Comparison of ENCODE assay signal across 10 cellular contexts in genomic region chr1:32701421-32701911, GRCh38. TPM values are rescaled to one million over a fixed set of nuclear protein-coding genes. Genes with fewer than 3 reads are reported as not detected.
A peak's percentile ranks its signal among the peaks of the same experiment; 100 is the strongest.
DNase-seq lines count a peak whose midpoint lies in the region; ATAC-seq and TF ChIP-seq lines count a peak whose summit lies in the region.
"Had no signal": no experiment of that assay in that cellular context is flagged by ENCODE, and none has a peak within 500 bp of the region (broad histone marks: within the 10 kb centered on the region; RNA-seq: fewer than 3 reads in every experiment).

No MANE protein-coding gene starts in this region.

- H3K4me1 ChIP-seq in mucosa of stomach (ENCODE audit: control insufficient read depth, insufficient read depth, low read length), result peaks cover 24% of the 10 kb centered on the region
- H3K4me1 ChIP-seq in upper lobe of left lung, result peaks cover 20 to 27% (median 26%) of the 10 kb centered on the region in 4 donors

- H3K36me3 ChIP-seq in mucosa of stomach (ENCODE audit: control insufficient read depth, insufficient read depth, low read length) (no peaks in the 10 kb centered on the region), upper lobe of left lung (no peaks in the 10 kb centered on the region)

- H3K9me3 ChIP-seq in mucosa of stomach (ENCODE audit: control insufficient read depth, low read length), result no peaks in the 10 kb centered on the region
- H3K9me3 ChIP-seq in upper lobe of left lung, result no peaks in the 10 kb centered on the region

- H3K4me3 ChIP-seq in mucosa of stomach (ENCODE audit: low read length) (no peak overlapping the region), upper lobe of left lung (peak overlapping the region in 3 of 4 donors; percentile 73 to 75 (median 73))

- TF ChIP-seq POLR2A in upper lobe of left lung (IDR thresholded peaks at IDR 0.05), result no peak

- H3K27ac ChIP-seq in epithelial cell of prostate (peak overlapping the region; percentile 48), upper lobe of left lung (peak overlapping the region; percentile 67 to 91 (median 86))
- H3K27ac ChIP-seq: 22Rv1 had no signal

- H3K27me3 ChIP-seq in mucosa of stomach (ENCODE audit: control insufficient read depth, insufficient read depth, low read length) (peaks cover 6% of the 10 kb centered on the region), upper lobe of left lung (peaks cover 0 to 10% (median 0%) of the 10 kb centered on the region in 4 donors)

- TF ChIP-seq EP300 in upper lobe of left lung (IDR thresholded peaks at IDR 0.05), result no peak

- peak overlapping the region; percentile 33 for H3K9ac ChIP-seq in mucosa of stomach (ENCODE audit: low read length)

- WGBS in upper lobe of left lung, 2 donors, result 20 to 36% methylated on average over 5 to 6 of the region's 6 CpGs

- ATAC-seq in upper lobe of left lung (ENCODE audit: low FRiP score in 2 of 2) (peak; percentile 11 to 47), HG02610 (IDR thresholded peaks at IDR 0.05; ENCODE audit: unreplicated experiment) (no peak), HG03442 (IDR thresholded peaks at IDR 0.05; ENCODE audit: unreplicated experiment) (no peak)

- peak in 1 of 6 experiments; percentile 1 for TF ChIP-seq CTCF in upper lobe of left lung (IDR thresholded peaks at IDR 0.05)

- DNase-seq in DMS 273 (lab: John Stamatoyannopoulos, UW; ENCODE audit: unreplicated experiment) (peak; percentile 52), DMS 273 treated with DMSO at 0.1 percent for 48 hours (lab: John Stamatoyannopoulos, UW) (no peak), epithelial cell of prostate (ENCODE audit: low read depth, low spot score) (no peak), upper lobe of left lung (peak in 1 of 2 donors; percentile 35), NCI-H1092 treated with DMSO at 0.1 percent for 48 hours (lab: John Stamatoyannopoulos, UW) (no peak)
- DNase-seq: NK-92 treated with Interleukin-12 subunit alpha and Interleukin-12 subunit beta, amount 100 ng/mL, for 24 hours had no signal

RNA-seq across cellular contexts. Expression of gene SYNC, which starts 1.1 kb away (rescaled TPM):
- 10 to 100 TPM; 12.0 to 33.5 (median 25.8) TPM for total RNA-seq in upper lobe of left lung

RNA-seq across cellular contexts. Expression of gene RBBP4, which starts 50.5 kb away (rescaled TPM):
- 100 to 1,000 TPM in 5 of 6 donors, 10 to 100 TPM in 1; 72.8 to 161 (median 131) TPM for total RNA-seq in upper lobe of left lung

RNA-seq across cellular contexts. Expression of gene ZBTB8OS, which starts 51.1 kb away (rescaled TPM):
- total RNA-seq in upper lobe of left lung, result 10 to 100 TPM; 24.4 to 43.9 (median 37.3) TPM

Comparison
In these comparisons a context has a peak if more than half of its experiments do, and no peak if none do; other contexts are left out.
1. ATAC-seq: peak in upper lobe of left lung (2 of 2); none in HG02610 (single experiment) and HG03442 (single experiment).